1 cellular context compared by ENCODE assay signal in genomic region chr7:106010331-106010730, GRCh38.
TF ChIP-seq lines count a peak whose summit lies in the region.

No MANE protein-coding gene starts in this region.

TF ChIP-seq in WTC11, 78 proteins besides CTCF, POLR2A, EP300 and RAD21 (continued from another document):
- TF ChIP-seq, protein P1, sequence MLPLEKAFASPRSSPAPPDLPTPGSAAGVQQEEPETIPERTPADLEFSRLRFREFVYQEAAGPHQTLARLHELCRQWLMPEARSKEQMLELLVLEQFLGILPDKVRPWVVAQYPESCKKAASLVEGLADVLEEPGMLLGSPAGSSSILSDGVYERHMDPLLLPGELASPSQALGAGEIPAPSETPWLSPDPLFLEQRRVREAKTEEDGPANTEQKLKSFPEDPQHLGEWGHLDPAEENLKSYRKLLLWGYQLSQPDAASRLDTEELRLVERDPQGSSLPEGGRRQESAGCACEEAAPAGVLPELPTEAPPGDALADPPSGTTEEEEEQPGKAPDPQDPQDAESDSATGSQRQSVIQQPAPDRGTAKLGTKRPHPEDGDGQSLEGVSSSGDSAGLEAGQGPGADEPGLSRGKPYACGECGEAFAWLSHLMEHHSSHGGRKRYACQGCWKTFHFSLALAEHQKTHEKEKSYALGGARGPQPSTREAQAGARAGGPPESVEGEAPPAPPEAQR (CRISPR knock-in tag; IDR thresholded peaks at IDR 0.05), result no peak
- no peak for TF ChIP-seq USF2 (CRISPR knock-in tag; IDR thresholded peaks at IDR 0.05)
- TF ChIP-seq TEAD1 (CRISPR knock-in tag; IDR thresholded peaks at IDR 0.05), result no peak
